Comparison of ENCODE assay signal across 2 cellular contexts in the genomic region with DNA sequence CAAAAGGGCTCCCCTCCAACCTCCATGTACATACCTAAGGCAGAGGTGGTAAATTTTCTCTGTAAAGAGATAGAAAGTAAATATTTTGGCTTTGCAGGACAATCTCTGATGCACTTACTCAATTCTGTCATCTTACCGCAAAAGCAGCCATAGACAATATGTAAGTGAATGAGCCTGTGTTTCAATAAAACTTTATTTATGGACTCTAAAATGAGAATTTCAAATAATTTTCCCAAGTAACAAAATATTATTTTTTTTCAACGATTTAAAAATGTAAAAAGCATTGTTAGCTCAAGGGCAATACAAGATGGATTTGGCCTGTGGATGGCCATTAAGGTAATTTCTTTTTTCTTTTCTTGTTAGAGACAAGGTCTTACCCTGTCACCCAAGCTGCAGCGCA.
TF ChIP-seq lines count a peak whose summit lies in the region.

No MANE protein-coding gene starts in this region.

TF ChIP-seq in GM12878, 131 proteins besides CTCF, POLR2A, EP300 and RAD21:
- TF ChIP-seq, protein P1, sequence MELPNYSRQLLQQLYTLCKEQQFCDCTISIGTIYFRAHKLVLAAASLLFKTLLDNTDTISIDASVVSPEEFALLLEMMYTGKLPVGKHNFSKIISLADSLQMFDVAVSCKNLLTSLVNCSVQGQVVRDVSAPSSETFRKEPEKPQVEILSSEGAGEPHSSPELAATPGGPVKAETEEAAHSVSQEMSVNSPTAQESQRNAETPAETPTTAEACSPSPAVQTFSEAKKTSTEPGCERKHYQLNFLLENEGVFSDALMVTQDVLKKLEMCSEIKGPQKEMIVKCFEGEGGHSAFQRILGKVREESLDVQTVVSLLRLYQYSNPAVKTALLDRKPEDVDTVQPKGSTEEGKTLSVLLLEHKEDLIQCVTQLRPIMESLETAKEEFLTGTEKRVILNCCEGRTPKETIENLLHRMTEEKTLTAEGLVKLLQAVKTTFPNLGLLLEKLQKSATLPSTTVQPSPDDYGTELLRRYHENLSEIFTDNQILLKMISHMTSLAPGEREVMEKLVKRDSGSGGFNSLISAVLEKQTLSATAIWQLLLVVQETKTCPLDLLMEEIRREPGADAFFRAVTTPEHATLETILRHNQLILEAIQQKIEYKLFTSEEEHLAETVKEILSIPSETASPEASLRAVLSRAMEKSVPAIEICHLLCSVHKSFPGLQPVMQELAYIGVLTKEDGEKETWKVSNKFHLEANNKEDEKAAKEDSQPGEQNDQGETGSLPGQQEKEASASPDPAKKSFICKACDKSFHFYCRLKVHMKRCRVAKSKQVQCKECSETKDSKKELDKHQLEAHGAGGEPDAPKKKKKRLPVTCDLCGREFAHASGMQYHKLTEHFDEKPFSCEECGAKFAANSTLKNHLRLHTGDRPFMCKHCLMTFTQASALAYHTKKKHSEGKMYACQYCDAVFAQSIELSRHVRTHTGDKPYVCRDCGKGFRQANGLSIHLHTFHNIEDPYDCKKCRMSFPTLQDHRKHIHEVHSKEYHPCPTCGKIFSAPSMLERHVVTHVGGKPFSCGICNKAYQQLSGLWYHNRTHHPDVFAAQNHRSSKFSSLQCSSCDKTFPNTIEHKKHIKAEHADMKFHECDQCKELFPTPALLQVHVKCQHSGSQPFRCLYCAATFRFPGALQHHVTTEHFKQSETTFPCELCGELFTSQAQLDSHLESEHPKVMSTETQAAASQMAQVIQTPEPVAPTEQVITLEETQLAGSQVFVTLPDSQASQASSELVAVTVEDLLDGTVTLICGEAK (IDR thresholded peaks at IDR 0.05; ENCODE audit: borderline replicate concordance), result peak; percentile 51
- no peak for TF ChIP-seq RB1 (IDR thresholded peaks at IDR 0.05; ENCODE audit: borderline replicate concordance)

TF ChIP-seq in K562, 482 proteins besides CTCF, POLR2A, EP300 and RAD21:
- TF ChIP-seq, protein P1 (IDR thresholded peaks at IDR 0.05), result peak; percentile 85
- TF ChIP-seq, protein P1 (CRISPR knock-in tag; IDR thresholded peaks at IDR 0.05), result no peak
- no peak for TF ChIP-seq ZNF444 (CRISPR knock-in tag; IDR thresholded peaks at IDR 0.05)
